ENCODE assay signal across 8 cellular contexts in genomic region chr19:57613941-57614743, GRCh38. TPM values are rescaled to one million over a fixed set of nuclear protein-coding genes. Genes with fewer than 3 reads are reported as not detected.
DNase-seq lines count a peak whose midpoint lies in the region; ATAC-seq, FAIRE-seq and TF ChIP-seq lines count a peak whose summit lies in the region.

Gene ZNF134 (plus strand): TSS chr19:57614242. CDS start chr19:57619469, 5,227 bp downstream.

- TF ChIP-seq POLR2A in HepG2 (IDR thresholded peaks at IDR 0.05; ENCODE audit: insufficient read depth in 1 of 2, low read depth in 2 of 2, low read length in 2 of 2), result peak; percentile 69 to 73

- H3K4me2 ChIP-seq in HepG2 (ENCODE audit: low read depth, low read length), result peak within 1 kb of the TSS; percentile 96

- ATAC-seq in GM19043 (IDR thresholded peaks at IDR 0.05; ENCODE audit: low read depth, unreplicated experiment) (peak; percentile 95), HG03442 (IDR thresholded peaks at IDR 0.05; ENCODE audit: unreplicated experiment) (peak; percentile 87), HepG2 (peak; percentile 99)

- POLR2A ChIA-PET in HepG2 (lab: Yijun Ruan, JAX), result interaction anchor here (0.6 to 1.7 kb wide), 5 partner anchors 19 to 302 kb away, joined by 3 to 14 read pairs (median 4); partner anchors contain the start of genes ZNF211, ZNF417 and ZNF551

- intact Hi-C loops in HepG2 (cut with micrococcal nuclease; ENCODE audit: unreplicated experiment), result loop anchor here (1.0 to 2.0 kb wide), 2 partner anchors 35 to 251 kb away; partner anchors contain the start of genes TRAPPC2B and ZNF547

- peak; percentile 91 for DNase-seq in Ammon's horn (ENCODE audit: low spot score)
- peak; percentile 77 to 95 for DNase-seq in NCI-H526 (lab: John Stamatoyannopoulos, UW)
- peak; percentile 76 to 88 for DNase-seq in activated CD4-positive, alpha-beta T cell treated with anti-CD3 and anti-CD28 coated beads, Interleukin-2, amount 50 U/mL, for 24 hours (ENCODE audit: low read depth in 1 of 2, low spot score in 1 of 2)
- peak; percentile 83 to 89 for DNase-seq in dermis microvascular lymphatic vessel endothelial cell (ENCODE audit: low read depth in 2 of 2)
- DNase-seq in HepG2 (ENCODE audit: low spot score), result peak; percentile 87
- DNase-seq in stimulated activated CD4-positive, alpha-beta T cell treated with anti-CD3 and anti-CD28 coated beads, Interleukin-2, amount 100 ng/mL, for 48 hours, result peak; percentile 80 to 82

- peaks cover 42% of the 10 kb centered on the region for H3K4me1 ChIP-seq in HepG2 (ENCODE audit: insufficient read depth, low read length)

- peak within 1 kb of the TSS; percentile 89 for H3K9ac ChIP-seq in HepG2 (ENCODE audit: insufficient read depth, low read depth, low read length)

- no peaks in the 10 kb centered on the region; a peak in 1 of 5 replicates for H3K27me3 ChIP-seq in HepG2 (ENCODE audit: control insufficient read depth in 1 of 2, insufficient read depth in 2 of 2, low read length in 2 of 2)

- peak within 1 kb of the TSS; percentile 92 to 97 (median 97) for H3K4me3 ChIP-seq in HepG2 (replicated peaks in 1 of 3; ENCODE audit: insufficient read depth in 1 of 3, low read depth in 2 of 3, low read length in 3 of 3)

- no peaks in the 10 kb centered on the region for H4K20me1 ChIP-seq in HepG2 (ENCODE audit: insufficient read depth, low read length)

- in situ Hi-C loops in HepG2 (cut with HindIII; ENCODE audit: extremely low pct_ligation_motif_present, low pct_unique_long_range_greater_than_20kb), result no loop called here

- peak within 1 kb of the TSS; percentile 52 for H2AFZ ChIP-seq in HepG2 (ENCODE audit: low read length)

- CTCF ChIA-PET in HepG2 (lab: Yijun Ruan, JAX; ENCODE audit: low intra/inter-chr PET ratio, low total read pairs), result no interaction called here

- H3K27ac ChIP-seq in HepG2 (ENCODE audit: extremely low read length, insufficient read depth, low read length), result peak within 1 kb of the TSS; percentile 59

- peaks cover 14 to 32% of the 10 kb centered on the region in 2 experiments for H3K36me3 ChIP-seq in HepG2 (replicated peaks in 1 of 2; ENCODE audit: control insufficient read depth in 1 of 2, insufficient read depth in 2 of 2, low read length in 2 of 2)

- H3K9me3 ChIP-seq in HepG2 (ENCODE audit: low read length), result peaks cover 8% of the 10 kb centered on the region; the same call in 1 of the 2 replicates

- no peak; the same call in 1 of the 2 replicates for TF ChIP-seq RAD21 in HepG2 (CRISPR knock-in tag; IDR thresholded peaks at IDR 0.05)

- FAIRE-seq in HepG2 (lab: Jason Lieb, UNC), result peak; percentile 89

- WGBS in HepG2 (ENCODE audit: low lambda C conversion rate), result 5% methylated on average over 14 of the region's 64 CpGs

- TF ChIP-seq CTCF in HepG2 (CRISPR knock-in tag; IDR thresholded peaks at IDR 0.05), result peak; percentile 43

- TF ChIP-seq EP300 in HepG2 (IDR thresholded peaks at IDR 0.05; ENCODE audit: low read depth in 2 of 2, low read length in 2 of 2), result no peak
- TF ChIP-seq EP300 in HepG2 (CRISPR knock-in tag; IDR thresholded peaks at IDR 0.05; ENCODE audit: borderline replicate concordance), result no peak

- H3K79me2 ChIP-seq in HepG2 (ENCODE audit: insufficient read depth, low read length), result peaks cover 51% of the 10 kb centered on the region

- TSS peak; percentile 70 for BruUV-seq in HepG2 (replicated peaks; lab: Mats Ljungman, UMichigan)

TF ChIP-seq in HepG2, 621 proteins besides CTCF, POLR2A, EP300 and RAD21 (continues in another document):
- TF ChIP-seq, protein P1, sequence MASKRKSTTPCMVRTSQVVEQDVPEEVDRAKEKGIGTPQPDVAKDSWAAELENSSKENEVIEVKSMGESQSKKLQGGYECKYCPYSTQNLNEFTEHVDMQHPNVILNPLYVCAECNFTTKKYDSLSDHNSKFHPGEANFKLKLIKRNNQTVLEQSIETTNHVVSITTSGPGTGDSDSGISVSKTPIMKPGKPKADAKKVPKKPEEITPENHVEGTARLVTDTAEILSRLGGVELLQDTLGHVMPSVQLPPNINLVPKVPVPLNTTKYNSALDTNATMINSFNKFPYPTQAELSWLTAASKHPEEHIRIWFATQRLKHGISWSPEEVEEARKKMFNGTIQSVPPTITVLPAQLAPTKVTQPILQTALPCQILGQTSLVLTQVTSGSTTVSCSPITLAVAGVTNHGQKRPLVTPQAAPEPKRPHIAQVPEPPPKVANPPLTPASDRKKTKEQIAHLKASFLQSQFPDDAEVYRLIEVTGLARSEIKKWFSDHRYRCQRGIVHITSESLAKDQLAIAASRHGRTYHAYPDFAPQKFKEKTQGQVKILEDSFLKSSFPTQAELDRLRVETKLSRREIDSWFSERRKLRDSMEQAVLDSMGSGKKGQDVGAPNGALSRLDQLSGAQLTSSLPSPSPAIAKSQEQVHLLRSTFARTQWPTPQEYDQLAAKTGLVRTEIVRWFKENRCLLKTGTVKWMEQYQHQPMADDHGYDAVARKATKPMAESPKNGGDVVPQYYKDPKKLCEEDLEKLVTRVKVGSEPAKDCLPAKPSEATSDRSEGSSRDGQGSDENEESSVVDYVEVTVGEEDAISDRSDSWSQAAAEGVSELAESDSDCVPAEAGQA (IDR thresholded peaks at IDR 0.05; ENCODE audit: low read depth), result no peak
- TF ChIP-seq, protein P1 (CRISPR knock-in tag; IDR thresholded peaks at IDR 0.05; ENCODE audit: borderline replicate concordance), result 0 out of 2 replicates have a peak, but pooled peaks have one; percentile 52
- TF ChIP-seq NFYB (CRISPR knock-in tag; IDR thresholded peaks at IDR 0.05) (peak; percentile 59), ZNF33A (CRISPR knock-in tag; IDR thresholded peaks at IDR 0.05; ENCODE audit: borderline replicate concordance) (no peak), REPIN1 (CRISPR knock-in tag; IDR thresholded peaks at IDR 0.05; ENCODE audit: borderline replicate concordance, low read depth) (peak; percentile 24; the same call in 1 of the 2 replicates), SRY (CRISPR knock-in tag; IDR thresholded peaks at IDR 0.05) (peak; percentile 81; the same call in 1 of the 2 replicates), ZNF792 (CRISPR knock-in tag; IDR thresholded peaks at IDR 0.05) (peak; percentile 45; the same call in 1 of the 2 replicates), ZZZ3 (CRISPR knock-in tag; IDR thresholded peaks at IDR 0.05; ENCODE audit: borderline replicate concordance) (no peak), PAX8 (CRISPR knock-in tag; IDR thresholded peaks at IDR 0.05; ENCODE audit: borderline replicate concordance) (peak; percentile 42; the same call in 1 of the 2 replicates)

RNA-seq across cellular contexts. Expression of gene ZNF134, which starts in this region (rescaled TPM):
- total RNA-seq in dermis microvascular lymphatic vessel endothelial cell (13.2 and 16.4 TPM in 2 replicates), HepG2 (2016; rRNA removed; fragmentation: Illumina TruSeq; extraction: Trizol) (17.1 and 19.4 TPM in 2 replicates)
- total RNA-seq in HepG2 (2016; cell fraction: cytosol; rRNA removed; fragmentation: Illumina TruSeq; extraction: Trizol; ENCODE audit: low read depth), result 5.1 and 5.7 TPM in 2 replicates
- total RNA-seq in HepG2 (2016; cell fraction: insoluble cytoplasmic fraction; rRNA removed; fragmentation: Illumina TruSeq; extraction: Trizol), result 16.6 and 17.1 TPM in 2 replicates
- total RNA-seq in HepG2 (2016; cell fraction: membrane; rRNA removed; fragmentation: Illumina TruSeq; extraction: Trizol), result 10.5 and 12.5 TPM in 2 replicates
- total RNA-seq in HepG2 (2016; cell fraction: nucleus; rRNA removed; fragmentation: Illumina TruSeq; extraction: Trizol), result 15.2 and 16.8 TPM in 2 replicates
- polyA plus RNA-seq in HepG2 (2011; rRNA removed), result 6.8 and 7.1 TPM in 2 replicates
- polyA plus RNA-seq in HepG2 (2011; cell fraction: cytosol; rRNA removed), result 7.4 and 8.2 TPM in 2 replicates
- 7.9 and 9.9 TPM in 2 replicates for polyA plus RNA-seq in HepG2 (2011; cell fraction: nucleus; rRNA removed)
- polyA plus RNA-seq in HepG2 (2012), result 9.0 and 9.4 TPM in 2 replicates
- 0.70 and 1.1 TPM in 2 replicates for polyA plus RNA-seq in HepG2 (2016; cell fraction: cytosol; fragmentation: Illumina TruSeq; extraction: Trizol; ENCODE audit: low read depth)
- 8.9 TPM in 2 replicates for polyA plus RNA-seq in HepG2 (2016; cell fraction: insoluble cytoplasmic fraction; fragmentation: Illumina TruSeq; extraction: Trizol; ENCODE audit: low read depth)
- 2.8 and 2.9 TPM in 2 replicates for polyA plus RNA-seq in HepG2 (2016; cell fraction: membrane; fragmentation: Illumina TruSeq; extraction: Trizol; ENCODE audit: low read depth)
- 11.8 and 12.8 TPM in 2 replicates for polyA plus RNA-seq in HepG2 (2016; cell fraction: nucleus; fragmentation: Illumina TruSeq; extraction: Trizol; ENCODE audit: insufficient read depth, low read depth)
- 6.2 and 7.8 TPM in 2 replicates for polyA minus RNA-seq in HepG2 (2011; rRNA and poly(A)+ RNA removed; ENCODE audit: low replicate concordance)
- polyA minus RNA-seq in HepG2 (2011; cell fraction: cytosol; rRNA and poly(A)+ RNA removed), result 6.0 and 6.7 TPM in 2 replicates
- polyA minus RNA-seq in HepG2 (2011; cell fraction: nucleus; rRNA and poly(A)+ RNA removed), result 18.2 and 24.7 TPM in 2 replicates

Comparison
In these comparisons a context has a peak if more than half of its experiments do, and no peak if none do; other contexts are left out.
1. Peak in every context shown above with its lines: DNase-seq, ATAC-seq, H3K4me3 ChIP-seq and H3K27ac ChIP-seq.